Comparison of ENCODE assay signal across 9 cellular contexts in the genomic region with DNA sequence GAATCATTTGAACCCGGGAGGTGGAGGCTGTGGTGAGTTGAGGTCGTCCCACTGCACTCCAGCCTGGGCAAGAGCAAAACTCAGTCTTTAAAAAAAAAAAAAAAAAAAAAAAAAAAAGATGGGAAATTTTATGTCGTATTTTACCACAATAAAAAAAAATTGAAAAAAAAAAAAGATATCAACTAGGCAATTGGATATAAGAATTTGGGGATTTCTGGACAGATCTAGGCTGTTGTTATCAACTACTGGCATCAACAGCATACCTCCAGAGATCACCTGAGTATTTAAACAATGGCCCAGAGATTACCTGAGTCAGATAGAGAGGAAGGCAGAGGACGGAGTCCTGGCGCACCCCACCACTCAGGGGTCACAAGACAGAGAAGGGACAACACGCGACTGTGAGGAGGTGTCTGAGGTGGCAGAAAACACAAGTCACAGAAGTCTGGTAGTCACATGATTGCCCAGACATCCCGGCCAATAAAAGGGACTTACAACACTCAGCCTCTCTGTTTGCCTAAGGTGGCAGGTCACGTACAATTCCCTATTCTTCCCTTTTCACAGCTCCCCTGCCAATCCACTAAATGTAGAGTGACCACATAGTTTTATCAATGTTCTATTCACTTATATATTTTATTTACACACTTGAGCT. TPM values are rescaled to one million over a fixed set of nuclear protein-coding genes. Genes with fewer than 3 reads are reported as not detected.
DNase-seq lines count a peak whose midpoint lies in the region; ATAC-seq and TF ChIP-seq lines count a peak whose summit lies in the region.
"Had no signal": no experiment of that assay in that cellular context is flagged by ENCODE, and none has a peak within 500 bp of the region (broad histone marks: within the 10 kb centered on the region; RNA-seq: fewer than 3 reads in every experiment).

No MANE protein-coding gene starts in this region.

- no peaks in the 10 kb centered on the region for H3K27me3 ChIP-seq in BLaER1 treated with 17β-estradiol and CSF1 and Interleukin-3, amounts not matched to agents 10 nM and 100 nM
- no peaks in the 10 kb centered on the region for H3K27me3 ChIP-seq in HUES6 (ENCODE audit: control insufficient read depth, insufficient read depth, low read length)
- H3K27me3 ChIP-seq in body of pancreas: no peaks in the 10 kb centered on the region
- H3K27me3 ChIP-seq in mucosa of stomach (ENCODE audit: control insufficient read depth, insufficient read depth, low read length): no peaks in the 10 kb centered on the region
- no peaks in the 10 kb centered on the region for H3K27me3 ChIP-seq in effector memory CD4-positive, alpha-beta T cell (replicated peaks; ENCODE audit: control insufficient read depth, insufficient read depth, low read length, poor library complexity, severe bottlenecking)

- ATAC-seq in body of pancreas (no peak), HG02885 (IDR thresholded peaks at IDR 0.05; ENCODE audit: poor library complexity, unreplicated experiment) (no peak)

- peaks cover 20 to 65% (median 54%) of the 10 kb centered on the region in 11 experiments; a peak in 21 of 22 replicates for H4K20me1 ChIP-seq in BLaER1 treated with 17β-estradiol and CSF1 and Interleukin-3, amounts not matched to agents 10 nM and 100 nM

- no peaks in the 10 kb centered on the region for H3K9me3 ChIP-seq in BLaER1 treated with 17β-estradiol and CSF1 and Interleukin-3, amounts not matched to agents 10 nM and 100 nM (replicated peaks in 1 of 11)
- H3K9me3 ChIP-seq in HUES6 (ENCODE audit: control insufficient read depth, insufficient read depth, low read depth, low read length) (no peaks in the 10 kb centered on the region), body of pancreas (no peaks in the 10 kb centered on the region), mucosa of stomach (ENCODE audit: control insufficient read depth, low read length) (no peaks in the 10 kb centered on the region)
- no peaks in the 10 kb centered on the region for H3K9me3 ChIP-seq in effector memory CD4-positive, alpha-beta T cell (ENCODE audit: control insufficient read depth, low read length)

- TF ChIP-seq POLR2A in body of pancreas (IDR thresholded peaks at IDR 0.05): no peak

- peak; percentile 37 to 58 (median 55) for DNase-seq in body of pancreas
- DNase-seq in effector memory CD4-positive, alpha-beta T cell: no peak
- no peak for DNase-seq in SHP77 (lab: John Stamatoyannopoulos, UW)
- no peak for DNase-seq in NCI-H128 (lab: John Stamatoyannopoulos, UW; ENCODE audit: unreplicated experiment)
- DNase-seq: NCI-H2081 had no signal

- H3K4me3 ChIP-seq in BLaER1 treated with 17β-estradiol and CSF1 and Interleukin-3, amounts not matched to agents 10 nM and 100 nM: peak overlapping the region; percentile 91 to 99 (median 96); a peak in 19 of 20 replicates
- peak overlapping the region; percentile 77; the same call in 1 of the 2 replicates for H3K4me3 ChIP-seq in HUES6 (ENCODE audit: low read depth, low read length)
- H3K4me3 ChIP-seq in body of pancreas: no peak overlapping the region
- H3K4me3 ChIP-seq in mucosa of stomach (ENCODE audit: low read length): peak overlapping the region; percentile 81
- no peak overlapping the region for H3K4me3 ChIP-seq in effector memory CD4-positive, alpha-beta T cell (ENCODE audit: insufficient read depth, low read depth, low read length, poor library complexity, severe bottlenecking)

- H3K4me2 ChIP-seq in BLaER1 treated with 17β-estradiol and CSF1 and Interleukin-3, amounts not matched to agents 10 nM and 100 nM: peak overlapping the region; percentile 91 to 100 (median 97)

- intact Hi-C loops in body of pancreas (cut with DNase I): no loop called here

- no peak for TF ChIP-seq CTCF in body of pancreas (IDR thresholded peaks at IDR 0.05)

- peaks cover 17 to 24% (median 20%) of the 10 kb centered on the region in 10 experiments for H3K4me1 ChIP-seq in BLaER1 treated with 17β-estradiol and CSF1 and Interleukin-3, amounts not matched to agents 10 nM and 100 nM
- peaks cover 10% of the 10 kb centered on the region; the same call in 1 of the 2 replicates for H3K4me1 ChIP-seq in HUES6 (ENCODE audit: control insufficient read depth, insufficient read depth, low read length)
- peaks cover 24% of the 10 kb centered on the region for H3K4me1 ChIP-seq in body of pancreas
- H3K4me1 ChIP-seq in mucosa of stomach (ENCODE audit: control insufficient read depth, insufficient read depth, low read length): peaks cover 14% of the 10 kb centered on the region
- peaks cover 20% of the 10 kb centered on the region for H3K4me1 ChIP-seq in effector memory CD4-positive, alpha-beta T cell (ENCODE audit: control insufficient read depth, insufficient read depth, low read length, poor library complexity, severe bottlenecking)

- no peak overlapping the region for H3K27ac ChIP-seq in BLaER1 treated with 17β-estradiol and CSF1 and Interleukin-3, amounts not matched to agents 10 nM and 100 nM
- H3K27ac ChIP-seq in HUES6 (ENCODE audit: low read depth, low read length): no peak overlapping the region
- H3K27ac ChIP-seq in body of pancreas: peak overlapping the region in 3 of 4 donors; percentile 67 to 77 (median 74)
- no peak overlapping the region for H3K27ac ChIP-seq in effector memory CD4-positive, alpha-beta T cell (ENCODE audit: insufficient read depth, low read length, poor library complexity, severe bottlenecking)

- H3K36me3 ChIP-seq in BLaER1 treated with 17β-estradiol and CSF1 and Interleukin-3, amounts not matched to agents 10 nM and 100 nM: peaks cover 26 to 52% (median 38%) of the 10 kb centered on the region in 11 experiments
- H3K36me3 ChIP-seq in HUES6 (ENCODE audit: control insufficient read depth, insufficient read depth, low read length) (peaks cover 26% of the 10 kb centered on the region), body of pancreas (replicated peaks in 1 of 2; ENCODE audit: insufficient read depth in 1 of 2, low read depth in 2 of 2) (no peaks in the 10 kb centered on the region), mucosa of stomach (ENCODE audit: control insufficient read depth, insufficient read depth, low read length) (no peaks in the 10 kb centered on the region)
- H3K36me3 ChIP-seq in effector memory CD4-positive, alpha-beta T cell (ENCODE audit: control insufficient read depth, insufficient read depth, low read length): peaks cover 3% of the 10 kb centered on the region

- H3K9ac ChIP-seq in BLaER1 treated with 17β-estradiol and CSF1 and Interleukin-3, amounts not matched to agents 10 nM and 100 nM: peak overlapping the region in 9 of 11 experiments; percentile 90 to 95 (median 91); a peak in 14 of 22 replicates
- H3K9ac ChIP-seq in HUES6 (ENCODE audit: low read length) (no peak overlapping the region), mucosa of stomach (ENCODE audit: low read length) (peak overlapping the region; percentile 92)

- WGBS in body of pancreas, 2 donors: 41 to 42% methylated on average over 9 of the region's 9 CpGs

RNA-seq across cellular contexts. Expression of a gene that starts 1.8 kb away (rescaled TPM):
- total RNA-seq in body of pancreas: 1 to 10 TPM; 9.1 to 9.9 TPM

RNA-seq across cellular contexts. Expression of a gene that starts 2.0 kb away (rescaled TPM):
- total RNA-seq in body of pancreas: 1 to 10 TPM; 1.3 to 1.6 TPM

Comparison
In these comparisons a context has a peak if more than half of its experiments do, and no peak if none do; other contexts are left out.
1. H3K27ac ChIP-seq: peak in body of pancreas (3 of 4); none in BLaER1 treated with 17β-estradiol and CSF1 and Interleukin-3, amounts not matched to agents 10 nM and 100 nM (0 of 11), HUES6 (single experiment) and effector memory CD4-positive, alpha-beta T cell (single experiment).
2. H3K4me3 ChIP-seq: peak in BLaER1 treated with 17β-estradiol and CSF1 and Interleukin-3, amounts not matched to agents 10 nM and 100 nM (10 of 10), HUES6 (single experiment) and mucosa of stomach (single experiment); none in body of pancreas (0 of 2) and effector memory CD4-positive, alpha-beta T cell (single experiment).
3. DNase-seq: peak in body of pancreas (4 of 4); none in effector memory CD4-positive, alpha-beta T cell (0 of 3), SHP77 (0 of 2) and NCI-H128 (single experiment).